In genomic region chr16:71600822-71601221, GRCh38 we compare ENCODE assay signal across 1 cellular context.
TF ChIP-seq lines count a peak whose summit lies in the region.

No MANE protein-coding gene starts in this region.

TF ChIP-seq in HepG2, 621 proteins besides CTCF, POLR2A, EP300 and RAD21 (continued from another document and continues in another):
- no peak for TF ChIP-seq ZNF30 (CRISPR knock-in tag; IDR thresholded peaks at IDR 0.05)
- no peak for TF ChIP-seq ZNF609 (CRISPR knock-in tag; IDR thresholded peaks at IDR 0.05; ENCODE audit: borderline replicate concordance)
- no peak for TF ChIP-seq SMARCC2 (IDR thresholded peaks at IDR 0.05)
- no peak for TF ChIP-seq ZKSCAN8 (CRISPR knock-in tag; IDR thresholded peaks at IDR 0.05; ENCODE audit: borderline replicate concordance)
- no peak for TF ChIP-seq ZSCAN12 (CRISPR knock-in tag; IDR thresholded peaks at IDR 0.05)
- 0 out of 2 replicates have a peak, but pooled peaks have one; percentile 37 for TF ChIP-seq ZBTB33 (CRISPR knock-in tag; IDR thresholded peaks at IDR 0.05)
- TF ChIP-seq HMG20A (CRISPR knock-in tag; IDR thresholded peaks at IDR 0.05; ENCODE audit: borderline replicate concordance), result no peak; the same call in 1 of the 2 replicates
- TF ChIP-seq ZNF264 (CRISPR knock-in tag; IDR thresholded peaks at IDR 0.05), result no peak
- TF ChIP-seq ZNF343 (CRISPR knock-in tag; IDR thresholded peaks at IDR 0.05), result no peak
- TF ChIP-seq LRRFIP1 (CRISPR knock-in tag; conservative IDR thresholded peaks at IDR 0.05), result no peak
- no peak for TF ChIP-seq AGO2 (optimal IDR thresholded peaks at IDR 0.05; ENCODE audit: low read depth, low read length)
- TF ChIP-seq ZNF318 (CRISPR knock-in tag; IDR thresholded peaks at IDR 0.05), result no peak
- no peak for TF ChIP-seq ZNF430 (CRISPR knock-in tag; IDR thresholded peaks at IDR 0.05)
- no peak for TF ChIP-seq ZNF17 (CRISPR knock-in tag; IDR thresholded peaks at IDR 0.05)
- no peak for TF ChIP-seq ZNF432 (CRISPR knock-in tag; IDR thresholded peaks at IDR 0.05; ENCODE audit: borderline replicate concordance)
- TF ChIP-seq HDAC2 (CRISPR knock-in tag; IDR thresholded peaks at IDR 0.05), result peak; percentile 53; the same call in 1 of the 2 replicates
- TF ChIP-seq LCORL (IDR thresholded peaks at IDR 0.05), result no peak
- no peak for TF ChIP-seq LCORL (CRISPR knock-in tag; IDR thresholded peaks at IDR 0.05)
- TF ChIP-seq REL (CRISPR knock-in tag; conservative IDR thresholded peaks at IDR 0.05), result no peak
- TF ChIP-seq ZNF317 (CRISPR knock-in tag; IDR thresholded peaks at IDR 0.05), result peak; percentile 92
- peak; percentile 47; the same call in 1 of the 2 replicates for TF ChIP-seq ETV5 (CRISPR knock-in tag; IDR thresholded peaks at IDR 0.05; ENCODE audit: borderline replicate concordance)
- no peak for TF ChIP-seq NCOA1 (CRISPR knock-in tag; IDR thresholded peaks at IDR 0.05)
- no peak for TF ChIP-seq KLF9 (CRISPR knock-in tag; IDR thresholded peaks at IDR 0.05; ENCODE audit: low read depth)
- TF ChIP-seq ETS1 (CRISPR knock-in tag; IDR thresholded peaks at IDR 0.05), result no peak
- no peak for TF ChIP-seq ZNF512 (CRISPR knock-in tag; IDR thresholded peaks at IDR 0.05)
- TF ChIP-seq ZNF207 (IDR thresholded peaks at IDR 0.05; ENCODE audit: borderline replicate concordance), result no peak
- no peak for TF ChIP-seq SRSF4 (IDR thresholded peaks at IDR 0.05; ENCODE audit: low read depth, low read length, poor library complexity, severe bottlenecking)
- TF ChIP-seq ZNF543 (CRISPR knock-in tag; IDR thresholded peaks at IDR 0.05), result no peak
- no peak for TF ChIP-seq PAX8 (CRISPR knock-in tag; IDR thresholded peaks at IDR 0.05; ENCODE audit: borderline replicate concordance)
- no peak for TF ChIP-seq MTF2 (CRISPR knock-in tag; IDR thresholded peaks at IDR 0.05; ENCODE audit: borderline replicate concordance)
- peak; percentile 27; the same call in 1 of the 2 replicates for TF ChIP-seq FOXP4 (CRISPR knock-in tag; IDR thresholded peaks at IDR 0.05)
- TF ChIP-seq ESRRA (CRISPR knock-in tag; IDR thresholded peaks at IDR 0.05; ENCODE audit: low read depth), result no peak
- TF ChIP-seq REPIN1 (CRISPR knock-in tag; IDR thresholded peaks at IDR 0.05; ENCODE audit: borderline replicate concordance, low read depth), result no peak; the same call in 1 of the 2 replicates
- TF ChIP-seq U2AF1 (optimal IDR thresholded peaks at IDR 0.05; ENCODE audit: low read depth, low read length), result no peak
- no peak for TF ChIP-seq CREBL2 (CRISPR knock-in tag; IDR thresholded peaks at IDR 0.05; ENCODE audit: borderline replicate concordance)
- no peak for TF ChIP-seq LBX2 (CRISPR knock-in tag; IDR thresholded peaks at IDR 0.05; ENCODE audit: borderline replicate concordance)
- peak; percentile 52 for TF ChIP-seq MED1 (CRISPR knock-in tag; IDR thresholded peaks at IDR 0.05)
